1 cellular context compared by ENCODE assay signal in the genomic region with DNA sequence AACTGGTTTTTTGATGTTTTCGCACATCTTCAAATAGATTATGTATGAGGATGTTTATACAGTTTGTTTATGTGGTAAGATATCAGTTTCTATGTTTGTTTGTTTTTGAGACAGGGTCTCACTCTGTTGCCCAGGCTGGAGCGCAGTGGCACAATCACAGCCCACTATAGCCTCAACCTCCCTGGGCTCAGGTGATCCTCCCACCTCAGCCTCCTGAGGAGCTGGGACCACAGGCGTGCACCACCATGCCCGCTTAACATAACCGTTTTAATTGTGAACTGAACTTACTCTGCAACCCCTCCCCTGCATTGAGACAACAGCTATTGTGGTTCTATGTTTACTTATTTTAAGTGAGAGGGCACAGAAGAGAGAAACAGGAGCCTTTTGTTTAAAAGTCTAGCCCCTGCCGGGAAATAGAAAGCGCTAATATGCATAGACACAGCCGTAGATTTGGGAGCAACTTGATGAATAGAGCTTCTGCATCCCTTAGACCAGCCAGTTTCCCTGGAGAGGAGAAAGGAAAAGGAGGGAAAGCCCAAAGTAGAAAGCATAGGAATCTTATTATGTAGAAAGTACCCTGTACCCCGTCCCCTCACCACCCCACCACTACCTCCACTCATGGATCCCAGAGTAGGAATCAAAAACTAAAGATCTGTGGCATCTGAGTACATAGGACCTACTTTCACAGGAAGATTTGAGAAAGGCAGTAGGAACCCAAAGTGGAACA.
TF ChIP-seq lines count a peak whose summit lies in the region.

No MANE protein-coding gene starts in this region.

TF ChIP-seq in GM23338, 12 proteins besides CTCF, POLR2A, EP300 and RAD21 (continued from another document):
- TF ChIP-seq, protein P1, sequence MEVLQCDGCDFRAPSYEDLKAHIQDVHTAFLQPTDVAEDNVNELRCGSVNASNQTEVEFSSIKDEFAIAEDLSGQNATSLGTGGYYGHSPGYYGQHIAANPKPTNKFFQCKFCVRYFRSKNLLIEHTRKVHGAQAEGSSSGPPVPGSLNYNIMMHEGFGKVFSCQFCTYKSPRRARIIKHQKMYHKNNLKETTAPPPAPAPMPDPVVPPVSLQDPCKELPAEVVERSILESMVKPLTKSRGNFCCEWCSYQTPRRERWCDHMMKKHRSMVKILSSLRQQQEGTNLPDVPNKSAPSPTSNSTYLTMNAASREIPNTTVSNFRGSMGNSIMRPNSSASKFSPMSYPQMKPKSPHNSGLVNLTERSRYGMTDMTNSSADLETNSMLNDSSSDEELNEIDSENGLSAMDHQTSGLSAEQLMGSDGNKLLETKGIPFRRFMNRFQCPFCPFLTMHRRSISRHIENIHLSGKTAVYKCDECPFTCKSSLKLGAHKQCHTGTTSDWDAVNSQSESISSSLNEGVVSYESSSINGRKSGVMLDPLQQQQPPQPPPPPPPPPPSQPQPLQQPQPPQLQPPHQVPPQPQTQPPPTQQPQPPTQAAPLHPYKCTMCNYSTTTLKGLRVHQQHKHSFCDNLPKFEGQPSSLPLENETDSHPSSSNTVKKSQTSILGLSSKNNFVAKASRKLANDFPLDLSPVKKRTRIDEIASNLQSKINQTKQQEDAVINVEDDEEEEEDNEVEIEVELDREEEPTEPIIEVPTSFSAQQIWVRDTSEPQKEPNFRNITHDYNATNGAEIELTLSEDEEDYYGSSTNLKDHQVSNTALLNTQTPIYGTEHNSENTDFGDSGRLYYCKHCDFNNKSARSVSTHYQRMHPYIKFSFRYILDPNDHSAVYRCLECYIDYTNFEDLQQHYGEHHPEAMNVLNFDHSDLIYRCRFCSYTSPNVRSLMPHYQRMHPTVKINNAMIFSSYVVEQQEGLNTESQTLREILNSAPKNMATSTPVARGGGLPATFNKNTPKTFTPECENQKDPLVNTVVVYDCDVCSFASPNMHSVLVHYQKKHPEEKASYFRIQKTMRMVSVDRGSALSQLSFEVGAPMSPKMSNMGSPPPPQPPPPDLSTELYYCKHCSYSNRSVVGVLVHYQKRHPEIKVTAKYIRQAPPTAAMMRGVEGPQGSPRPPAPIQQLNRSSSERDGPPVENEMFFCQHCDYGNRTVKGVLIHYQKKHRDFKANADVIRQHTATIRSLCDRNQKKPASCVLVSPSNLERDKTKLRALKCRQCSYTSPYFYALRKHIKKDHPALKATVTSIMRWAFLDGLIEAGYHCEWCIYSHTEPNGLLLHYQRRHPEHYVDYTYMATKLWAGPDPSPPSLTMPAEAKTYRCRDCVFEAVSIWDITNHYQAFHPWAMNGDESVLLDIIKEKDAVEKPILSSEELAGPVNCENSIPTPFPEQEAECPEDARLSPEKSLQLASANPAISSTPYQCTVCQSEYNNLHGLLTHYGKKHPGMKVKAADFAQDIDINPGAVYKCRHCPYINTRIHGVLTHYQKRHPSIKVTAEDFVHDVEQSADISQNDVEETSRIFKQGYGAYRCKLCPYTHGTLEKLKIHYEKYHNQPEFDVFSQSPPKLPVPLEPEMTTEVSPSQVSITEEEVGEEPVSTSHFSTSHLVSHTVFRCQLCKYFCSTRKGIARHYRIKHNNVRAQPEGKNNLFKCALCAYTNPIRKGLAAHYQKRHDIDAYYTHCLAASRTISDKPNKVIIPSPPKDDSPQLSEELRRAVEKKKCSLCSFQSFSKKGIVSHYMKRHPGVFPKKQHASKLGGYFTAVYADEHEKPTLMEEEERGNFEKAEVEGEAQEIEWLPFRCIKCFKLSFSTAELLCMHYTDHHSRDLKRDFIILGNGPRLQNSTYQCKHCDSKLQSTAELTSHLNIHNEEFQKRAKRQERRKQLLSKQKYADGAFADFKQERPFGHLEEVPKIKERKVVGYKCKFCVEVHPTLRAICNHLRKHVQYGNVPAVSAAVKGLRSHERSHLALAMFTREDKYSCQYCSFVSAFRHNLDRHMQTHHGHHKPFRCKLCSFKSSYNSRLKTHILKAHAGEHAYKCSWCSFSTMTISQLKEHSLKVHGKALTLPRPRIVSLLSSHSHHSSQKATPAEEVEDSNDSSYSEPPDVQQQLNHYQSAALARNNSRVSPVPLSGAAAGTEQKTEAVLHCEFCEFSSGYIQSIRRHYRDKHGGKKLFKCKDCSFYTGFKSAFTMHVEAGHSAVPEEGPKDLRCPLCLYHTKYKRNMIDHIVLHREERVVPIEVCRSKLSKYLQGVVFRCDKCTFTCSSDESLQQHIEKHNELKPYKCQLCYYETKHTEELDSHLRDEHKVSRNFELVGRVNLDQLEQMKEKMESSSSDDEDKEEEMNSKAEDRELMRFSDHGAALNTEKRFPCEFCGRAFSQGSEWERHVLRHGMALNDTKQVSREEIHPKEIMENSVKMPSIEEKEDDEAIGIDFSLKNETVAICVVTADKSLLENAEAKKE (CRISPR knock-in tag; IDR thresholded peaks at IDR 0.05): no peak
- no peak for TF ChIP-seq CREB1 (CRISPR knock-in tag; IDR thresholded peaks at IDR 0.05; ENCODE audit: low read depth)
- no peak for TF ChIP-seq STAT1 (IDR thresholded peaks at IDR 0.05; ENCODE audit: unreplicated experiment)
